ENCODE assay signal across 1 cellular context in genomic region chr7:111735661-111736323, GRCh38.
TF ChIP-seq lines count a peak whose summit lies in the region.

No MANE protein-coding gene starts in this region.

TF ChIP-seq in K562, 482 proteins besides CTCF, POLR2A, EP300 and RAD21 (continued from another document and continues in another):
- no peak for TF ChIP-seq ZBTB9 (CRISPR knock-in tag; IDR thresholded peaks at IDR 0.05)
- no peak for TF ChIP-seq HCFC1 (IDR thresholded peaks at IDR 0.05; ENCODE audit: low read depth, low read length)
- no peak for TF ChIP-seq RFX1 (IDR thresholded peaks at IDR 0.05)
- TF ChIP-seq PHB2 (IDR thresholded peaks at IDR 0.05; ENCODE audit: low read depth): no peak
- TF ChIP-seq NR1H2 (CRISPR knock-in tag; IDR thresholded peaks at IDR 0.05): peak; percentile 72; the same call in 1 of the 2 replicates
- TF ChIP-seq RCOR1 (IDR thresholded peaks at IDR 0.05; ENCODE audit: borderline replicate concordance in 1 of 2, low read depth in 2 of 2, low read length in 2 of 2): peak in 1 of 2 experiments; percentile 77; a peak in 2 of 4 replicates
- TF ChIP-seq ZNF830 (CRISPR knock-in tag; IDR thresholded peaks at IDR 0.05): no peak
- TF ChIP-seq ZFX (CRISPR knock-in tag; IDR thresholded peaks at IDR 0.05): no peak
- 0 out of 4 replicates have a peak, but pooled peaks of 1 of the 2 experiments have one; percentile 1 for TF ChIP-seq FOXA3 (CRISPR knock-in tag; conservative IDR thresholded peaks at IDR 0.05 in 1 of 2, IDR thresholded peaks at IDR 0.05 in 1 of 2)
- no peak for TF ChIP-seq E2F6 (IDR thresholded peaks at IDR 0.05; ENCODE audit: borderline replicate concordance in 1 of 2, extremely low read depth in 1 of 2, insufficient read depth in 1 of 2, insufficient read length in 1 of 2, low read depth in 1 of 2, low read length in 1 of 2, poor library complexity in 1 of 2, severe bottlenecking in 1 of 2)
- peak; percentile 97 for TF ChIP-seq STAG1 (CRISPR knock-in tag; IDR thresholded peaks at IDR 0.05; ENCODE audit: borderline replicate concordance)
- TF ChIP-seq ATF3 (IDR thresholded peaks at IDR 0.05): peak; percentile 67
- no peak for TF ChIP-seq ATF3 (CRISPR knock-in tag; conservative IDR thresholded peaks at IDR 0.05)
- TF ChIP-seq CEBPB (tag; IDR thresholded peaks at IDR 0.05): peak; percentile 75
- TF ChIP-seq ZNF445 (CRISPR knock-in tag; IDR thresholded peaks at IDR 0.05; ENCODE audit: low read depth): no peak
- TF ChIP-seq TCF7L2 (IDR thresholded peaks at IDR 0.05; ENCODE audit: low read depth, low read length): no peak
- peak; percentile 85 for TF ChIP-seq CC2D1A (IDR thresholded peaks at IDR 0.05)
- TF ChIP-seq LCOR (CRISPR knock-in tag; IDR thresholded peaks at IDR 0.05): peak; percentile 34; the same call in 1 of the 2 replicates
- TF ChIP-seq SAFB2 (IDR thresholded peaks at IDR 0.05; ENCODE audit: borderline replicate concordance, low read depth, low read length, severe bottlenecking): no peak
- peak in 1 of 2 experiments; percentile 75; a peak in 3 of 4 replicates for TF ChIP-seq FOXK2 (conservative IDR thresholded peaks at IDR 0.05 in 1 of 2, IDR thresholded peaks at IDR 0.05 in 1 of 2; ENCODE audit: low read depth in 2 of 2)
- TF ChIP-seq CREB3L1 (IDR thresholded peaks at IDR 0.05; ENCODE audit: borderline replicate concordance, low read depth): 0 out of 2 replicates have a peak, but pooled peaks have one; percentile 21
- TF ChIP-seq SRF (CRISPR knock-in tag; IDR thresholded peaks at IDR 0.05): 0 out of 4 replicates have a peak, but pooled peaks of 1 of the 2 experiments have one; percentile 2
- TF ChIP-seq KLF16 (IDR thresholded peaks at IDR 0.05): peak; percentile 63; the same call in 1 of the 2 replicates
- TF ChIP-seq ATF7 (IDR thresholded peaks at IDR 0.05): no peak
- no peak for TF ChIP-seq TEAD2 (tag; IDR thresholded peaks at IDR 0.05)
- TF ChIP-seq RREB1 (CRISPR knock-in tag; IDR thresholded peaks at IDR 0.05): no peak
- TF ChIP-seq XRCC5 (IDR thresholded peaks at IDR 0.05; ENCODE audit: low read depth, low read length): no peak
- TF ChIP-seq GTF3C2 (IDR thresholded peaks at IDR 0.05; ENCODE audit: borderline replicate concordance, extremely low read depth, insufficient read length): no peak
- TF ChIP-seq PRPF4 (IDR thresholded peaks at IDR 0.05; ENCODE audit: insufficient read depth, low read depth, low read length, poor library complexity, severe bottlenecking): no peak
- TF ChIP-seq SUPT5H (IDR thresholded peaks at IDR 0.05): no peak
- TF ChIP-seq FOXA1 (IDR thresholded peaks at IDR 0.05; ENCODE audit: borderline replicate concordance): no peak
- peak; percentile 73; the same call in 1 of the 2 replicates for TF ChIP-seq FOSL1 (tag; conservative IDR thresholded peaks at IDR 0.05)
- peak; percentile 96 for TF ChIP-seq SMC3 (conservative IDR thresholded peaks at IDR 0.05; ENCODE audit: insufficient read depth, low read depth, low read length)
- TF ChIP-seq TEAD4 (IDR thresholded peaks at IDR 0.05; ENCODE audit: low read length): peak; percentile 48; the same call in 1 of the 2 replicates
- TF ChIP-seq TEAD4 (CRISPR knock-in tag; IDR thresholded peaks at IDR 0.05; ENCODE audit: borderline replicate concordance): no peak
- TF ChIP-seq EHMT2 (IDR thresholded peaks at IDR 0.05): no peak
- peak; percentile 58; the same call in 1 of the 2 replicates for TF ChIP-seq RB1 (IDR thresholded peaks at IDR 0.05; ENCODE audit: low read depth)
- peak; percentile 93 for TF ChIP-seq ARID2 (IDR thresholded peaks at IDR 0.05)
- no peak for TF ChIP-seq ZNF324 (CRISPR knock-in tag; IDR thresholded peaks at IDR 0.05)
- TF ChIP-seq MNT (conservative IDR thresholded peaks at IDR 0.05): peak; percentile 29 to 41; a peak in 1 of 4 replicates
- TF ChIP-seq IRF1 (CRISPR knock-in tag; IDR thresholded peaks at IDR 0.05; ENCODE audit: borderline replicate concordance): no peak
- no peak for TF ChIP-seq ZNF197 (CRISPR knock-in tag; IDR thresholded peaks at IDR 0.05; ENCODE audit: low read depth)
- TF ChIP-seq MLX (CRISPR knock-in tag; conservative IDR thresholded peaks at IDR 0.05): no peak
- no peak for TF ChIP-seq RHOXF2B (CRISPR knock-in tag; conservative IDR thresholded peaks at IDR 0.05)
- TF ChIP-seq IRF9 (tag; IDR thresholded peaks at IDR 0.05): no peak
- TF ChIP-seq ESRRA (IDR thresholded peaks at IDR 0.05; ENCODE audit: borderline replicate concordance, low read depth): no peak
- peak; percentile 51 for TF ChIP-seq HDAC3 (IDR thresholded peaks at IDR 0.05; ENCODE audit: borderline replicate concordance, partially characterized antibody)
